16 cellular contexts compared by ENCODE assay signal in genomic region chr9:88378317-88378716, GRCh38. TPM values are rescaled to one million over a fixed set of nuclear protein-coding genes. Genes with fewer than 3 reads are reported as not detected.
DNase-seq lines count a peak whose midpoint lies in the region; ATAC-seq and TF ChIP-seq lines count a peak whose summit lies in the region.
"Had no signal": no experiment of that assay in that cellular context is flagged by ENCODE, and none has a peak within 500 bp of the region (broad histone marks: within the 10 kb centered on the region; RNA-seq: fewer than 3 reads in every experiment).

No MANE protein-coding gene starts in this region.

- H3K27me3 Mint-ChIP-seq in type B pancreatic cell, result no peaks in the 10 kb centered on the region
- peaks cover 11% of the 10 kb centered on the region for H3K27me3 Mint-ChIP-seq in nephron progenitor cell (ENCODE audit: low read depth, poor library complexity)

- WGBS in hepatocyte (ENCODE audit: low lambda C conversion rate, missing lambda C conversion rate), result 50% methylated on average over 2 of the region's 2 CpGs

- H3K36me3 Mint-ChIP-seq in type B pancreatic cell, result peaks cover 11% of the 10 kb centered on the region
- H3K36me3 Mint-ChIP-seq in nephron progenitor cell (ENCODE audit: low read depth), result peaks cover 10% of the 10 kb centered on the region

- H3K4me1 Mint-ChIP-seq in type B pancreatic cell (ENCODE audit: unreplicated experiment) (no peaks in the 10 kb centered on the region), nephron progenitor cell (no peaks in the 10 kb centered on the region)

- no peak overlapping the region for H3K27ac ChIP-seq in cardiac muscle cell
- no peak overlapping the region for H3K27ac ChIP-seq in hepatocyte
- H3K27ac ChIP-seq: parathyroid adenoma, SJSA1, stomach had no signal

- no peak overlapping the region for H2AFZ ChIP-seq in hepatocyte
- H2AFZ ChIP-seq: parathyroid adenoma had no signal

- ATAC-seq in Right ventricle myocardium inferior, result no peak

- H3K4me3 Mint-ChIP-seq in type B pancreatic cell (no peak overlapping the region), nephron progenitor cell (no peak overlapping the region)

- H3K27me3 ChIP-seq in cardiac muscle cell (no peaks in the 10 kb centered on the region), hepatocyte (no peaks in the 10 kb centered on the region)
- H3K27me3 ChIP-seq: SJSA1, stomach had no signal

- H3K4me1 ChIP-seq in cardiac muscle cell (ENCODE audit: low read depth) (peaks cover 5% of the 10 kb centered on the region), hepatocyte (ENCODE audit: insufficient read depth) (no peaks in the 10 kb centered on the region)
- H3K4me1 ChIP-seq: parathyroid adenoma, SJSA1, stomach had no signal

- no peak overlapping the region for H3K4me2 ChIP-seq in hepatocyte

- TF ChIP-seq CTCF in cardiac muscle cell (IDR thresholded peaks at IDR 0.05; ENCODE audit: low read depth, low read length) (peak; percentile 18), hepatocyte (IDR thresholded peaks at IDR 0.05; ENCODE audit: poor library complexity) (no peak), type B pancreatic cell (conservative IDR thresholded peaks at IDR 0.05) (peak; percentile 46), nephron progenitor cell (IDR thresholded peaks at IDR 0.05) (no peak)

- H4K20me1 ChIP-seq in hepatocyte (ENCODE audit: insufficient read depth, poor library complexity, severe bottlenecking), result no peaks in the 10 kb centered on the region

- H3K27ac Mint-ChIP-seq in type B pancreatic cell (no peak overlapping the region), nephron progenitor cell (no peak overlapping the region)

- H3K4me3 ChIP-seq in cardiac muscle cell (no peak overlapping the region), hepatocyte (no peak overlapping the region)
- H3K4me3 ChIP-seq: SJSA1, stomach had no signal

- H3K9me3 Mint-ChIP-seq in type B pancreatic cell (peaks cover 5% of the 10 kb centered on the region), nephron progenitor cell (peaks cover 25% of the 10 kb centered on the region)

- intact Hi-C loops in Right ventricle myocardium inferior (cut with DNase I) (no loop called here), cardiac septum (cut with DNase I) (no loop called here)

- peak in 1 of 2 donors; percentile 24 for DNase-seq in cardiac muscle cell (ENCODE audit: low read depth in 1 of 2, low spot score in 1 of 2)
- DNase-seq in Right ventricle myocardium inferior (ENCODE audit: missing footprints), result no peak
- peak; percentile 26 for DNase-seq in amniotic epithelial cell (ENCODE audit: low read depth)
- DNase-seq in hepatocyte (ENCODE audit: low spot score), result peak; percentile 15
- DNase-seq in type B pancreatic cell (ENCODE audit: extremely low spot score, unreplicated experiment), result no peak
- DNase-seq in superior temporal gyrus (ENCODE audit: extremely low spot score), result no peak
- no peak for DNase-seq in nephron progenitor cell
- DNase-seq in cardiac septum (ENCODE audit: low spot score), result no peak
- DNase-seq: activated effector memory CD4-positive, alpha-beta T cell treated with anti-CD3 and anti-CD28 coated beads, Interleukin-2, amount 50 U/mL, for 16 hours; anterior cingulate cortex; DMS79 treated with DMSO at 0.1 percent for 48 hours; NCI-H2081 treated with DMSO at 0.1 percent for 48 hours; NK-92 treated with Interleukin-12 subunit alpha and Interleukin-12 subunit beta, amount 100 ng/mL, for 24 hours; stomach had no signal

- no peaks in the 10 kb centered on the region for H3K36me3 ChIP-seq in cardiac muscle cell
- H3K36me3 ChIP-seq in hepatocyte (replicated peaks; ENCODE audit: insufficient read depth, low read depth), result no peaks in the 10 kb centered on the region
- H3K36me3 ChIP-seq: SJSA1, stomach had no signal

- H3K9me2 ChIP-seq in hepatocyte (replicated peaks; ENCODE audit: insufficient read depth), result no peaks in the 10 kb centered on the region

- no peaks in the 10 kb centered on the region for H3K9me3 ChIP-seq in cardiac muscle cell (ENCODE audit: low read depth)
- no peaks in the 10 kb centered on the region for H3K9me3 ChIP-seq in hepatocyte (ENCODE audit: low read depth)
- H3K9me3 ChIP-seq: SJSA1 had no signal

- no peaks in the 10 kb centered on the region for H3K79me2 ChIP-seq in hepatocyte
- H3K79me2 ChIP-seq: parathyroid adenoma had no signal

RNA-seq across cellular contexts. Expression of gene SPIN1, which starts 9.9 kb away (rescaled TPM):
- total RNA-seq in cardiac muscle cell (59.0 and 67.5 TPM in 2 replicates), Right ventricle myocardium inferior (48.8 TPM), hepatocyte (119 and 145 TPM in 2 replicates), type B pancreatic cell (ENCODE audit: low replicate concordance) (98.6 and 107 TPM in 2 replicates), cardiac septum (49.2 TPM)
- polyA plus RNA-seq in cardiac muscle cell (57.6 and 63.6 TPM in 2 replicates), hepatocyte (46.7 and 59.8 TPM in 2 replicates)

Comparison
In these comparisons a context has a peak if more than half of its experiments do, and no peak if none do; other contexts are left out.
1. DNase-seq: peak in amniotic epithelial cell (single experiment) and hepatocyte (single experiment); none in Right ventricle myocardium inferior (single experiment), type B pancreatic cell (single experiment), superior temporal gyrus (single experiment), nephron progenitor cell (single experiment) and cardiac septum (single experiment).
2. CTCF ChIP-seq: peak in cardiac muscle cell (single experiment) and type B pancreatic cell (single experiment); none in hepatocyte (single experiment) and nephron progenitor cell (single experiment).